In the genomic region with DNA sequence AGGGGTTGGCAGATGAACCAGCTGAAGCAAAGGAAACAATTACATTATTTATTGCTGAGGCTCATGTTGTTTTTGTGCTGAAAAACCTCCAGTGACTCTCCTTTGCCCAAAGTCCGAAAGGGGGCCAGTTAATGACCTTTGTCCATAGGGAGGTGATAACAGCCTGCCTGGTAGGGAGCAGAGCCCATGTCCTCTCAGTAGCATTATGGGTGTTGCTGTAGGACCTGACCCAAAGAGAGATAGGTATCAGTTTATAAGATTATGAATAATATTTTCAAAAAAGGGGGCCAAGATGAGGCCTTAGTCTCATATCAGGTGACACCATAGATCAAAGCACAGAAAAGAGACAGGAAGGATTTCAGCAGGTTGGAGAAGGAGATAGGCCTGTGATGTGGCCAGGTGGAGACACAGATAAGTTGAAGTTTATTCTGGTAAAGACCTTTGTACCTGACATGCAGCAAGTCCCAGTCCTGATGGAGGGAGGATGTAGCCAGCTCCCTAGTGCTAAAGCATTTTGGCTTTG, we compare ENCODE assay signal across 28 cellular contexts. TPM values are rescaled to one million over a fixed set of nuclear protein-coding genes. Genes with fewer than 3 reads are reported as not detected.
DNase-seq lines count a peak whose midpoint lies in the region; ATAC-seq, FAIRE-seq and TF ChIP-seq lines count a peak whose summit lies in the region.
"Had no signal": no experiment of that assay in that cellular context is flagged by ENCODE, and none has a peak within 500 bp of the region (broad histone marks: within the 10 kb centered on the region; RNA-seq: fewer than 3 reads in every experiment).

No MANE protein-coding gene starts in this region.

- no peak overlapping the region for H3K4me2 ChIP-seq in K562 (ENCODE audit: insufficient read depth, low read length)
- H3K4me2 ChIP-seq: PC-9 had no signal

- no TSS peak for BruUV-seq in K562 (replicated peaks; lab: Mats Ljungman, UMichigan)

- in situ Hi-C loops in K562 (cut with MboI): no loop called here

- peak overlapping the region; percentile 46; the same call in 2 of the 3 replicates for H3K27ac ChIP-seq in K562 (ENCODE audit: extremely low read depth, low read depth, low read length)
- H3K27ac ChIP-seq: coronary artery, PC-9, spleen had no signal

- H3K79me2 ChIP-seq in K562 (ENCODE audit: control insufficient read depth, insufficient read depth, low read length): no peaks in the 10 kb centered on the region

- WGBS in K562 (ENCODE audit: insufficient coverage, low coverage, missing lambda C conversion rate): 25% methylated on average over 1 of the region's 1 CpG

- peak overlapping the region; percentile 28 for H3K4me3 Mint-ChIP-seq in activated naive CD8-positive, alpha-beta T cell treated with anti-CD3 and anti-CD28 coated beads, Interleukin-2, amount 10 ng/mL, durations not matched to agents 7 days and 5 days
- no peak overlapping the region for H3K4me3 Mint-ChIP-seq in activated naive CD8-positive, alpha-beta T cell treated with anti-CD3 and anti-CD28 coated beads for 36 hours
- H3K4me3 Mint-ChIP-seq: naive B cell; stimulated activated effector memory CD8-positive, alpha-beta T cell treated with anti-CD3 and anti-CD28 coated beads, Interleukin-12 subunit alpha, Interleukin-12 subunit beta, amount 100 ng/mL, for 72 hours had no signal

- no peaks in the 10 kb centered on the region for H3K27me3 ChIP-seq in K562 (ENCODE audit: control insufficient read depth in 2 of 2, insufficient read depth in 2 of 2, low read length in 2 of 2)
- H3K27me3 ChIP-seq: BE2C, spleen had no signal

- peaks cover 9 to 19% of the 10 kb centered on the region in 2 experiments; a peak in 3 of 5 replicates for H3K4me1 ChIP-seq in K562 (replicated peaks in 1 of 2; ENCODE audit: control insufficient read depth in 2 of 2, insufficient read depth in 2 of 2, low read length in 2 of 2)
- peaks cover 34% of the 10 kb centered on the region for H3K4me1 ChIP-seq in mucosa of descending colon (ENCODE audit: low read depth)
- H3K4me1 ChIP-seq: BE2C, spleen had no signal

- CTCF ChIA-PET in K562 (lab: Yijun Ruan, JAX; ENCODE audit: low intra/inter-chr PET ratio): no interaction called here

- H3K9me3 ChIP-seq in K562 (replicated peaks; ENCODE audit: control insufficient read depth, insufficient read depth, low read depth, low read length) (no peaks in the 10 kb centered on the region), mucosa of descending colon (no peaks in the 10 kb centered on the region)
- H3K9me3 ChIP-seq: BE2C, spleen had no signal

- no peaks in the 10 kb centered on the region for H3K27me3 Mint-ChIP-seq in activated naive CD8-positive, alpha-beta T cell treated with anti-CD3 and anti-CD28 coated beads, Interleukin-2, amount 10 ng/mL, durations not matched to agents 7 days and 5 days
- no peaks in the 10 kb centered on the region for H3K27me3 Mint-ChIP-seq in activated naive CD8-positive, alpha-beta T cell treated with anti-CD3 and anti-CD28 coated beads for 36 hours
- H3K27me3 Mint-ChIP-seq: naive B cell had no signal

- TF ChIP-seq RAD21 in K562 (CRISPR knock-in tag; conservative IDR thresholded peaks at IDR 0.05 in 1 of 2, IDR thresholded peaks at IDR 0.05 in 1 of 2): no peak

- TF ChIP-seq POLR2A in K562 (conservative IDR thresholded peaks at IDR 0.05): no peak

- no peaks in the 10 kb centered on the region for H3K9me1 ChIP-seq in K562 (ENCODE audit: control insufficient read depth, insufficient read depth, low read length)

- H2AFZ ChIP-seq in K562 (ENCODE audit: low read depth, low read length): no peak overlapping the region
- H2AFZ ChIP-seq: PC-9 had no signal

- H3K9ac ChIP-seq in K562 (ENCODE audit: insufficient read depth in 1 of 2, low read depth in 2 of 2, low read length in 2 of 2): no peak overlapping the region

- DNase-seq in activated naive CD8-positive, alpha-beta T cell treated with anti-CD3 and anti-CD28 coated beads, Interleukin-2, amount 10 ng/mL, durations not matched to agents 7 days and 5 days: peak; percentile 2
- no peak for DNase-seq in activated naive CD8-positive, alpha-beta T cell treated with anti-CD3 and anti-CD28 coated beads for 36 hours
- DNase-seq in K562 (ENCODE audit: extremely low read depth in 1 of 4, low spot score in 3 of 4): peak; percentile 22 to 66 (median 45)
- peak in 1 of 3 donors; percentile 50 for DNase-seq in mucosa of descending colon
- no peak for DNase-seq in activated CD4-positive, alpha-beta T cell treated with anti-CD3 and anti-CD28 coated beads for 48 hours
- no peak for DNase-seq in amniotic stem cell (lab: John Stamatoyannopoulos, UW)
- DNase-seq: activated CD8-positive, alpha-beta memory T cell treated with anti-CD3 and anti-CD28 coated beads for 24 hours; activated T-cell treated with anti-CD3 and anti-CD28 coated beads, Interleukin-2, amount 50 U/mL, for 1 hour; BE2C; H7; mammary epithelial cell; naive B cell; NCI-H1436 treated with DMSO at 0.1 percent for 48 hours; NCI-H510A treated with DMSO at 0.1 percent for 48 hours; NK-92 treated with Interleukin-12 subunit alpha and Interleukin-12 subunit beta, amount 100 ng/mL, for 24 hours; PC-9; SIG-M5; spleen; stimulated activated CD4-positive, alpha-beta T cell treated with anti-CD3 and anti-CD28 coated beads, Interleukin-2, amount 100 ng/mL, for 48 hours had no signal

- peaks cover 5% of the 10 kb centered on the region; the same call in 2 of the 3 replicates for H3K36me3 ChIP-seq in K562 (ENCODE audit: control insufficient read depth, insufficient read depth, low read length)
- no peaks in the 10 kb centered on the region for H3K36me3 ChIP-seq in mucosa of descending colon (ENCODE audit: low read depth)
- H3K36me3 ChIP-seq: BE2C had no signal

- POLR2A ChIA-PET in activated naive CD8-positive, alpha-beta T cell treated with anti-CD3 and anti-CD28 coated beads, Interleukin-2, amount 10 ng/mL, durations not matched to agents 7 days and 5 days (lab: Charles Lee): no interaction called here
- POLR2A ChIA-PET in K562 (lab: Yijun Ruan, JAX): interaction anchor here (1.2 kb wide), 1 partner anchor 9 kb away, joined by 3 read pairs; no protein-coding TSS in a partner anchor

- peak; percentile 65 for FAIRE-seq in K562 (lab: Jason Lieb, UNC)
- FAIRE-seq: A204.1, endometrium, GM12878, keratinocyte, TTC549 had no signal

- no peaks in the 10 kb centered on the region for H3K9me3 Mint-ChIP-seq in activated naive CD8-positive, alpha-beta T cell treated with anti-CD3 and anti-CD28 coated beads, Interleukin-2, amount 10 ng/mL, durations not matched to agents 7 days and 5 days
- H3K9me3 Mint-ChIP-seq in activated naive CD8-positive, alpha-beta T cell treated with anti-CD3 and anti-CD28 coated beads for 36 hours: no peaks in the 10 kb centered on the region
- H3K9me3 Mint-ChIP-seq: naive B cell; stimulated activated effector memory CD8-positive, alpha-beta T cell treated with anti-CD3 and anti-CD28 coated beads, Interleukin-12 subunit alpha, Interleukin-12 subunit beta, amount 100 ng/mL, for 72 hours had no signal

- H3K36me3 Mint-ChIP-seq in activated naive CD8-positive, alpha-beta T cell treated with anti-CD3 and anti-CD28 coated beads, Interleukin-2, amount 10 ng/mL, durations not matched to agents 7 days and 5 days: peaks cover 1% of the 10 kb centered on the region
- peaks cover 20% of the 10 kb centered on the region for H3K36me3 Mint-ChIP-seq in activated naive CD8-positive, alpha-beta T cell treated with anti-CD3 and anti-CD28 coated beads for 36 hours

- ATAC-seq in activated naive CD8-positive, alpha-beta T cell treated with anti-CD3 and anti-CD28 coated beads, Interleukin-2, amount 10 ng/mL, durations not matched to agents 7 days and 5 days (ENCODE audit: low read depth): no peak
- peak; percentile 67 for ATAC-seq in K562
- ATAC-seq in mucosa of descending colon: peak; percentile 48
- ATAC-seq in HG03135 (IDR thresholded peaks at IDR 0.05; ENCODE audit: unreplicated experiment): no peak
- no peak for ATAC-seq in GM21576 (IDR thresholded peaks at IDR 0.05; ENCODE audit: unreplicated experiment)
- ATAC-seq: GM12878; stimulated activated effector memory CD8-positive, alpha-beta T cell treated with anti-CD3 and anti-CD28 coated beads, Interleukin-12 subunit alpha, Interleukin-12 subunit beta, amount 100 ng/mL, for 72 hours had no signal

- no peak overlapping the region for H3K27ac Mint-ChIP-seq in activated naive CD8-positive, alpha-beta T cell treated with anti-CD3 and anti-CD28 coated beads, Interleukin-2, amount 10 ng/mL, durations not matched to agents 7 days and 5 days
- H3K27ac Mint-ChIP-seq in activated naive CD8-positive, alpha-beta T cell treated with anti-CD3 and anti-CD28 coated beads for 36 hours: no peak overlapping the region
- H3K27ac Mint-ChIP-seq: stimulated activated effector memory CD8-positive, alpha-beta T cell treated with anti-CD3 and anti-CD28 coated beads, Interleukin-12 subunit alpha, Interleukin-12 subunit beta, amount 100 ng/mL, for 72 hours had no signal

- TF ChIP-seq EP300 in K562 (IDR thresholded peaks at IDR 0.05; ENCODE audit: low read length): peak; percentile 56

- H4K20me1 ChIP-seq in K562 (replicated peaks; ENCODE audit: control insufficient read depth, insufficient read depth, low read length): no peaks in the 10 kb centered on the region

- H3K4me3 ChIP-seq in K562 (no peak overlapping the region), mucosa of descending colon (no peak overlapping the region)
- H3K4me3 ChIP-seq: coronary artery, GM12878, PC-9, spleen had no signal

- peaks cover 11% of the 10 kb centered on the region for H3K4me1 Mint-ChIP-seq in activated naive CD8-positive, alpha-beta T cell treated with anti-CD3 and anti-CD28 coated beads, Interleukin-2, amount 10 ng/mL, durations not matched to agents 7 days and 5 days
- peaks cover 25% of the 10 kb centered on the region for H3K4me1 Mint-ChIP-seq in activated naive CD8-positive, alpha-beta T cell treated with anti-CD3 and anti-CD28 coated beads for 36 hours

- TF ChIP-seq CTCF in K562 (IDR thresholded peaks at IDR 0.05 in 2 of 3, conservative IDR thresholded peaks at IDR 0.05 in 1 of 3; ENCODE audit: insufficient read depth in 2 of 3, low read depth in 1 of 3, low read length in 3 of 3): no peak
- no peak for TF ChIP-seq CTCF in mucosa of descending colon (IDR thresholded peaks at IDR 0.05)

- intact Hi-C loops in K562 (cut with micrococcal nuclease) (no loop called here), mucosa of descending colon (cut with DNase I, micrococcal nuclease) (no loop called here)

RNA-seq across cellular contexts. Expression of a gene that starts 55.1 kb away (rescaled TPM):
- 10 to 100 TPM; 18.6 to 19.7 TPM for total RNA-seq in activated naive CD8-positive, alpha-beta T cell treated with anti-CD3 and anti-CD28 coated beads, Interleukin-2, amount 10 ng/mL, durations not matched to agents 7 days and 5 days
- total RNA-seq in activated naive CD8-positive, alpha-beta T cell treated with anti-CD3 and anti-CD28 coated beads for 36 hours: 100 to 1,000 TPM; 145 to 154 TPM
- total RNA-seq in K562 (2011; cell fraction: chromatin; rRNA removed; ENCODE audit: low replicate concordance): 56.5 and 86.7 TPM in 2 replicates
- 65.5 and 66.5 TPM in 2 replicates for total RNA-seq in K562 (2011; cell fraction: nucleolus; rRNA removed)
- total RNA-seq in K562 (2011; cell fraction: nucleoplasm; rRNA removed): 76.8 and 103 TPM in 2 replicates
- 90.9 and 131 TPM in 2 replicates for total RNA-seq in K562 (2014; rRNA removed)
- 89.6 and 95.5 TPM in 2 replicates for total RNA-seq in K562 (2014; rRNA removed; fragmentation: Illumina TruSeq; extraction: Trizol)
- 67.4 and 75.0 TPM in 2 replicates for total RNA-seq in K562 (2015; rRNA removed; fragmentation: Illumina TruSeq; extraction: Trizol)
- total RNA-seq in K562 (2021): 86.1 and 89.1 TPM in 2 replicates
- polyA plus RNA-seq in K562 (2011; rRNA removed): 112 and 128 TPM in 2 replicates
- 115 and 125 TPM in 2 replicates for polyA plus RNA-seq in K562 (2011; cell fraction: cytosol; rRNA removed)
- 114 and 127 TPM in 2 replicates for polyA plus RNA-seq in K562 (2011; cell fraction: nucleus; rRNA removed)
- polyA plus RNA-seq in K562 (2012): 64.4 and 69.3 TPM in 2 replicates
- 89.3 and 96.6 TPM in 2 replicates for polyA plus RNA-seq in K562 (2014; fragmentation: Illumina TruSeq; extraction: Trizol)
- polyA plus RNA-seq in K562 (2014; fragmentation: Nextera tagmentation; extraction: Ambion mirVana): 10 to 100 TPM; 17.8 to 25.8 TPM
- 91.8 and 100 TPM in 2 replicates for polyA plus RNA-seq in K562 (2014; rRNA removed)
- 53.0 and 61.8 TPM in 2 replicates for polyA minus RNA-seq in K562 (2011; rRNA and poly(A)+ RNA removed)
- polyA minus RNA-seq in K562 (2011; cell fraction: cytosol; rRNA and poly(A)+ RNA removed): 24.5 and 25.6 TPM in 2 replicates
- polyA minus RNA-seq in K562 (2011; cell fraction: nucleus; rRNA and poly(A)+ RNA removed): 17.9 and 22.4 TPM in 2 replicates
- total RNA-seq in mucosa of descending colon: 10 to 100 TPM; 26.9 to 91.5 (median 50.1) TPM

Comparison
In these comparisons a context has a peak if more than half of its experiments do, and no peak if none do; other contexts are left out.
1. DNase-seq: peak in activated naive CD8-positive, alpha-beta T cell treated with anti-CD3 and anti-CD28 coated beads, Interleukin-2, amount 10 ng/mL, durations not matched to agents 7 days and 5 days (single experiment) and K562 (4 of 4); none in activated naive CD8-positive, alpha-beta T cell treated with anti-CD3 and anti-CD28 coated beads for 36 hours (single experiment), activated CD4-positive, alpha-beta T cell treated with anti-CD3 and anti-CD28 coated beads for 48 hours (single experiment) and amniotic stem cell (single experiment).
2. ATAC-seq: peak in K562 (single experiment) and mucosa of descending colon (single experiment); none in activated naive CD8-positive, alpha-beta T cell treated with anti-CD3 and anti-CD28 coated beads, Interleukin-2, amount 10 ng/mL, durations not matched to agents 7 days and 5 days (single experiment), HG03135 (single experiment) and GM21576 (single experiment).